ENCODE assay signal across 8 cellular contexts in the genomic region with DNA sequence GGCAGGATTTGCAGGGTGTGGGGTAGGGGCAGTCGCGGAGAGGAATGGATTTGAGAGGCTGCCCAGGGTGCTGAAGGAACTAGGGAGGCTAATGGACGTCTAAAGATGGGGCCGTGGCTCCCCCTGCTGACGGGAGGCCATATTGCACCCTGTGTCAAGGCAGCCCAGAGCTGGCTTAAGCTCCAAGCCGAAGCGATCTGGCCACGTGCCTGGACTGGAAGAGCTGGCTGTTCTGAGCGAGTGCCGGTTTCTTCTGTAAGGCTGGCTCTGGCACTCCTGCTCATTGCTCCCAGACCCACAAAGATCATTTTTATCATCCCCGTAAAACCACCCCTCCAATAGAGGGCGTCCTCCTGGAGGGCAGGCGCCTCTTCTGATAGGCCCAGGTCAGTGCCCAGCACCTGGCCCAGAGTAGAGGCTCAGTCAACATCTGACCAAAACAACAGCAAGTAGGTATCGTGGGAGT. TPM values are rescaled to one million over a fixed set of nuclear protein-coding genes. Genes with fewer than 3 reads are reported as not detected.
A peak's percentile ranks its signal among the peaks of the same experiment; 100 is the strongest.
DNase-seq lines count a peak whose midpoint lies in the region; ATAC-seq and TF ChIP-seq lines count a peak whose summit lies in the region.

No MANE protein-coding gene starts in this region.

- H3K27me3 ChIP-seq in RWPE2 (ENCODE audit: insufficient read depth, poor library complexity, severe bottlenecking) (no peaks in the 10 kb centered on the region), foreskin keratinocyte (peaks cover 6% of the 10 kb centered on the region)

- H3K27ac ChIP-seq in RWPE2 (ENCODE audit: poor library complexity, severe bottlenecking) (no peak overlapping the region), foreskin keratinocyte (no peak overlapping the region)

- DNase-seq in NCI-H187 (lab: John Stamatoyannopoulos, UW) (peak; percentile 71 to 85), NCI-H187 treated with DMSO at 0.1 percent for 48 hours (lab: John Stamatoyannopoulos, UW) (no peak), KG1 (lab: John Stamatoyannopoulos, UW) (peak; percentile 1), RWPE2 (ENCODE audit: low spot score) (no peak), foreskin keratinocyte (peak in 1 of 2 donors; percentile 44), nucleus accumbens (lab: John Stamatoyannopoulos, UW) (peak in 52 of 56 donors; percentile 24 to 94 (median 74)), superior temporal gyrus (ENCODE audit: extremely low spot score) (peak; percentile 94)
- DNase-seq in activated effector memory CD4-positive, alpha-beta T cell treated with Interleukin-2 at 50 U/mL for 16 hours, result peak; percentile 57

- no peaks in the 10 kb centered on the region for H3K9me3 ChIP-seq in RWPE2 (ENCODE audit: severe bottlenecking)

- ATAC-seq in RWPE2 (ENCODE audit: low read depth), result peak; percentile 80
- ATAC-seq in foreskin keratinocyte, result peak; percentile 90

- H3K4me3 ChIP-seq in RWPE2 (ENCODE audit: severe bottlenecking), result no peak overlapping the region

- H3K36me3 ChIP-seq in RWPE2 (ENCODE audit: low read depth), result no peaks in the 10 kb centered on the region

- H3K4me1 ChIP-seq in RWPE2 (ENCODE audit: insufficient read depth, poor library complexity, severe bottlenecking) (no peaks in the 10 kb centered on the region), foreskin keratinocyte (no peaks in the 10 kb centered on the region)

- peak; percentile 62 for TF ChIP-seq CTCF in RWPE2 (IDR thresholded peaks at IDR 0.05; ENCODE audit: poor library complexity, severe bottlenecking)
- peak; percentile 80 for TF ChIP-seq CTCF in foreskin keratinocyte (conservative IDR thresholded peaks at IDR 0.05)

RNA-seq across cellular contexts. Expression of a gene that starts 5.6 kb away (rescaled TPM):
- total RNA-seq in foreskin keratinocyte, result not detected in 2 replicates
- polyA plus RNA-seq in foreskin keratinocyte, result 0.07 and 0.15 TPM in 2 replicates

RNA-seq across cellular contexts. Expression of a gene that starts 19.8 kb away (rescaled TPM):
- total RNA-seq in foreskin keratinocyte, result 40.0 and 43.4 TPM in 2 replicates
- polyA plus RNA-seq in foreskin keratinocyte, result 34.2 and 34.8 TPM in 2 replicates

RNA-seq across cellular contexts. Expression of a gene that starts 21.0 kb away (rescaled TPM):
- total RNA-seq in foreskin keratinocyte, result 1.3 and 1.7 TPM in 2 replicates
- 1.2 and 1.4 TPM in 2 replicates for polyA plus RNA-seq in foreskin keratinocyte

RNA-seq across cellular contexts. Expression of a gene that starts 56.2 kb away (rescaled TPM):
- 239 and 289 TPM in 2 replicates for total RNA-seq in foreskin keratinocyte
- 275 and 350 TPM in 2 replicates for polyA plus RNA-seq in foreskin keratinocyte

RNA-seq across cellular contexts. Expression of a gene that starts 56.7 kb away (rescaled TPM):
- 2.2 and 3.2 TPM in 2 replicates for total RNA-seq in foreskin keratinocyte
- 1.6 and 2.3 TPM in 2 replicates for polyA plus RNA-seq in foreskin keratinocyte

Comparison
In these comparisons a context has a peak if more than half of its experiments do, and no peak if none do; other contexts are left out.
1. DNase-seq: peak in NCI-H187 (2 of 2), KG1 (single experiment), activated effector memory CD4-positive, alpha-beta T cell treated with Interleukin-2 at 50 U/mL for 16 hours (single experiment), nucleus accumbens (52 of 56) and superior temporal gyrus (single experiment); none in NCI-H187 treated with DMSO at 0.1 percent for 48 hours (single experiment) and RWPE2 (single experiment).